ENCODE assay signal across 8 cellular contexts in genomic region chr15:99425666-99426301, GRCh38.
DNase-seq lines count a peak whose midpoint lies in the region; ATAC-seq and TF ChIP-seq lines count a peak whose summit lies in the region.

No MANE protein-coding gene starts in this region.

- in situ Hi-C loops in Panc1 (cut with HindIII; ENCODE audit: low pct_unique_long_range_greater_than_20kb, low sequenced_read_pairs): no loop called here

- DNase-seq in CD14-positive monocyte (ENCODE audit: low spot score): no peak
- DNase-seq in Panc1 (ENCODE audit: low read depth, low spot score): no peak
- DNase-seq in epithelial cell of prostate (ENCODE audit: low read depth, low spot score): no peak
- DNase-seq in neuronal stem cell (ENCODE audit: low spot score): no peak
- no peak for DNase-seq in SKM-1 treated with dmso at 0.1 percent for 144 hours (lab: John Stamatoyannopoulos, UW; ENCODE audit: unreplicated experiment)
- no peak for DNase-seq in 8988T

- peak overlapping the region; percentile 91 for H2BK15ac ChIP-seq in neuronal stem cell (ENCODE audit: low read length)

- peak overlapping the region; percentile 73 for H2AFZ ChIP-seq in neuronal stem cell (ENCODE audit: low read length)

- POLR2A ChIA-PET in Panc1 (lab: Charles Lee): no interaction called here

- no peak overlapping the region for H4K8ac ChIP-seq in neuronal stem cell (ENCODE audit: low read depth, low read length)

- H3K9ac ChIP-seq in neuronal stem cell (ENCODE audit: low read depth, low read length, poor library complexity): peak overlapping the region; percentile 47

- no peak overlapping the region for H3K4me2 ChIP-seq in neuronal stem cell (ENCODE audit: insufficient read depth, low read length, poor library complexity, severe bottlenecking)

- H3K9me3 Mint-ChIP-seq in CD14-positive monocyte: peaks cover 0 to 3% (median 0%) of the 10 kb centered on the region in 7 donors

- H3K27me3 Mint-ChIP-seq in CD14-positive monocyte (ENCODE audit: low read depth in 3 of 3): peaks cover 2 to 8% (median 6%) of the 10 kb centered on the region in 3 donors

- H3K27me3 ChIP-seq in Panc1 (ENCODE audit: control insufficient read depth, insufficient read depth, low read length): no peaks in the 10 kb centered on the region
- H3K27me3 ChIP-seq in neuronal stem cell (ENCODE audit: control insufficient read depth in 3 of 3, insufficient read depth in 3 of 3, low read depth in 1 of 3, low read length in 3 of 3): no peaks in the 10 kb centered on the region

- H3K4me1 ChIP-seq in Panc1 (ENCODE audit: control insufficient read depth, insufficient read depth, low read length) (no peaks in the 10 kb centered on the region), neuronal stem cell (ENCODE audit: control insufficient read depth in 2 of 2, insufficient read depth in 1 of 2, low read depth in 1 of 2, low read length in 2 of 2) (peaks cover 2 to 3% of the 10 kb centered on the region in 2 donors)

- peaks cover 2% of the 10 kb centered on the region for H3K79me1 ChIP-seq in neuronal stem cell (ENCODE audit: low read depth, low read length)

- peak overlapping the region; percentile 28 to 92 (median 87) for H3K27ac Mint-ChIP-seq in CD14-positive monocyte

- H2BK120ac ChIP-seq in neuronal stem cell (ENCODE audit: low read depth, low read length): no peak overlapping the region

- no TSS peak for BruUV-seq in Panc1 (replicated peaks; lab: Mats Ljungman, UMichigan)

- peak overlapping the region; percentile 57 for H3K23ac ChIP-seq in neuronal stem cell (ENCODE audit: low read depth, low read length, poor library complexity)

- H3K4me3 Mint-ChIP-seq in CD14-positive monocyte: peak overlapping the region in 1 of 2 donors; percentile 35

- H2BK12ac ChIP-seq in neuronal stem cell (ENCODE audit: low read length): no peak overlapping the region

- intact Hi-C loops in CD14-positive monocyte (cut with micrococcal nuclease): loop anchor here in 1 of 2 donors (5.0 to 10.0 kb wide), 2 partner anchors 139 to 207 kb away; partner anchors contain the start of gene MEF2A
- intact Hi-C loops in Panc1 (cut with micrococcal nuclease; ENCODE audit: unreplicated experiment): no loop called here

- H3K36me3 ChIP-seq in Panc1 (ENCODE audit: control insufficient read depth, insufficient read depth, low read length) (no peaks in the 10 kb centered on the region), neuronal stem cell (replicated peaks in 1 of 2; ENCODE audit: control insufficient read depth in 2 of 2, insufficient read depth in 2 of 2, low read length in 2 of 2) (no peaks in the 10 kb centered on the region)

- H3K36me3 Mint-ChIP-seq in CD14-positive monocyte: no peaks in the 10 kb centered on the region

- H3K14ac ChIP-seq in neuronal stem cell (ENCODE audit: low read length): peak overlapping the region; percentile 95

- H3K27ac ChIP-seq in Panc1 (ENCODE audit: low read length) (no peak overlapping the region), epithelial cell of prostate (peak overlapping the region; percentile 71), neuronal stem cell (replicated peaks; ENCODE audit: low read length) (no peak overlapping the region)

- H3K9me3 ChIP-seq in Panc1 (ENCODE audit: control insufficient read depth, insufficient read depth, low read depth, low read length) (no peaks in the 10 kb centered on the region), neuronal stem cell (replicated peaks in 1 of 2; ENCODE audit: control insufficient read depth in 2 of 2, insufficient read depth in 1 of 2, low read depth in 1 of 2, low read length in 2 of 2) (no peaks in the 10 kb centered on the region)

- peak overlapping the region; percentile 87 for H3K18ac ChIP-seq in neuronal stem cell (ENCODE audit: low read length)

- H2BK5ac ChIP-seq in neuronal stem cell (ENCODE audit: low read length): peak overlapping the region; percentile 76

- H3K4me1 Mint-ChIP-seq in CD14-positive monocyte: peaks cover 26% of the 10 kb centered on the region

- ATAC-seq in Panc1: 0 out of 2 replicates have a peak, but pooled peaks have one; percentile 67
- no peak for ATAC-seq in GM18520 (IDR thresholded peaks at IDR 0.05; ENCODE audit: unreplicated experiment)
- ATAC-seq in GM21423 (IDR thresholded peaks at IDR 0.05; ENCODE audit: unreplicated experiment): no peak

- no peak overlapping the region for H3K4me3 ChIP-seq in Panc1 (ENCODE audit: low read depth in 2 of 2, low read length in 2 of 2)
- no peak overlapping the region for H3K4me3 ChIP-seq in neuronal stem cell (ENCODE audit: low read length in 2 of 2)

- WGBS in neuronal stem cell (ENCODE audit: extremely low coverage in 2 of 2, insufficient read length in 2 of 2, insufficient replicate concordance in 1 of 2), 2 donors: no CpG with 5 or more reads among the region's 19 CpGs

- H2AK5ac ChIP-seq in neuronal stem cell (ENCODE audit: low read depth, low read length): peak overlapping the region; percentile 88

- CTCF ChIA-PET in Panc1 (lab: Charles Lee): no interaction called here

- H3K4ac ChIP-seq in neuronal stem cell (ENCODE audit: low read length): no peak overlapping the region

- TF ChIP-seq CTCF in CD14-positive monocyte (IDR thresholded peaks at IDR 0.05): no peak
- TF ChIP-seq CTCF in Panc1 (IDR thresholded peaks at IDR 0.05): no peak

- no peak overlapping the region for H4K91ac ChIP-seq in neuronal stem cell (ENCODE audit: low read depth, low read length, poor library complexity)
